Comparison of ENCODE assay signal across 8 cellular contexts in the genomic region with DNA sequence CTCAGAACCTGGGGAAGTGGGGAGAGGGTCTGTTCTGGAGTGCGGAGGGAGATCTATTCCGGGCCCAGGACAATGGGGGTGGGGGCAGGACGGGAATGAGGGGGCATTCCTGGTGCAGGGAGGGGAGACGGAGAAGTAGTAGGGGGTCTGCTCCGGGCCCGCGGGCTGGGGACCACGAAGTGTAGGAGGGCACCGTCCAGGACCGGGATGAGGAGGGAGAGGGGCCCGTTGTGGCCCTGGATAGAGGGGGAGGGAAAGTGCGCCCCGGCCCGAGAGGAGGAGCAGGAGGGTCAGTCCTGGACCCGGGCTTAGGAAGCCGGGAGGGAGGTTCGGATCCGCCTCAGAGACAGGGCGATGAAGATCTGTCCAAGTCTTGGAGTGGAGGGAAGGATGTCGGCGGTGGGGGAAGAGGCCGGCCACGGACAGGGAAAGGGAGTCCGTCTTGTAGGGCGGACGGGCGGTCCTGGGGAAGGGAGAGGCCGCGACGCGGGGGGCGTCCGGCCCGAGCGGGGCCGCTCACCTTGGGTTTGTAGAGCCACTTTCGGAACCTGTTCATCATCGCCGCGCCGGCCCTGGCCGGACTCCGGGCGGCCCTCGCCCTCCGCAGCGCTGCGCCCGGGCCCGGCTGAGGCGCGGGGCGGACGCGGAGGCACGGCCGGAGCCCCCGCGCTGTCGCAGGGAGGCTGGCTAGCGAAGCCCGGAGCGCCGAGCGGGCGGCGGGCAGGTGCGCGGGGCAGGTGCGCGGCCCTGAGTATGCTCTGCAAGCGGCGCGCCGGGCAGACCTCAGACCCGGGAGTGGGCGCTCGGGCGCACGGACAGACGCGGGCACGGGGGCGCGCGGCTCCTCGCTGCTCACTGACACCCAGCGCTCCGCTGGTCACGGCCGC. TPM values are rescaled to one million over a fixed set of nuclear protein-coding genes. Genes with fewer than 3 reads are reported as not detected.
DNase-seq lines count a peak whose midpoint lies in the region; ATAC-seq and TF ChIP-seq lines count a peak whose summit lies in the region.

Gene ZFYVE28, minus strand, starts transcription at position 881 of the 887 bp plus-strand sequence. Its CDS starts 322 bp downstream, at position 559.

- DNase-seq in EH (ENCODE audit: low read depth) (peak; percentile 26), T-helper 17 cell (no peak), A172 (ENCODE audit: low spot score) (no peak), GM10266 (ENCODE audit: extremely low spot score) (no peak), D341Med (ENCODE audit: low spot score) (no peak)

- H3K36me3 Mint-ChIP-seq in T-helper 17 cell (ENCODE audit: low read depth): no peaks in the 10 kb centered on the region

- H3K4me1 Mint-ChIP-seq in T-helper 17 cell: peaks cover 44% of the 10 kb centered on the region

- H3K9me3 ChIP-seq in T-helper 17 cell (ENCODE audit: control insufficient read depth, low read length, poor library complexity, severe bottlenecking): no peaks in the 10 kb centered on the region
- peaks cover 0 to 2% of the 10 kb centered on the region in 2 donors for H3K9me3 ChIP-seq in esophagus (ENCODE audit: control insufficient read depth in 2 of 2, insufficient read depth in 1 of 2, low read depth in 1 of 2, low read length in 1 of 2)
- no peaks in the 10 kb centered on the region for H3K9me3 ChIP-seq in neutrophil

- H3K4me1 ChIP-seq in esophagus (ENCODE audit: control insufficient read depth in 2 of 2, insufficient read depth in 2 of 2, low read length in 1 of 2) (peaks cover 7 to 28% of the 10 kb centered on the region in 2 donors), neutrophil (ENCODE audit: control insufficient read depth in 1 of 2, insufficient read depth in 1 of 2, low read depth in 1 of 2, low read length in 1 of 2) (peaks cover 30 to 34% of the 10 kb centered on the region in 2 experiments)

- H3K36me3 ChIP-seq in esophagus (ENCODE audit: control insufficient read depth in 2 of 2, insufficient read depth in 2 of 2, low read length in 1 of 2) (no peaks in the 10 kb centered on the region), neutrophil (no peaks in the 10 kb centered on the region)

- H3K27ac ChIP-seq in esophagus (ENCODE audit: low read depth in 2 of 2, low read length in 1 of 2): peak within 1 kb of the TSS; percentile 16 to 76
- peak within 1 kb of the TSS; percentile 18 for H3K27ac ChIP-seq in neutrophil

- peak within 1 kb of the TSS; percentile 93 for H3K4me3 Mint-ChIP-seq in T-helper 17 cell

- H3K27me3 Mint-ChIP-seq in T-helper 17 cell: no peaks in the 10 kb centered on the region

- peak within 1 kb of the TSS; percentile 97 for H3K27ac Mint-ChIP-seq in T-helper 17 cell

- WGBS in esophagus, 2 donors: 1% methylated on average over 49 to 91 of the region's 91 CpGs

- TF ChIP-seq CTCF in neutrophil (IDR thresholded peaks at IDR 0.05) (no peak), GM10266 (IDR thresholded peaks at IDR 0.05; ENCODE audit: control insufficient read depth, insufficient read depth, low read depth, missing control alignments) (no peak)

- H3K27me3 ChIP-seq in esophagus (ENCODE audit: control insufficient read depth in 1 of 2, insufficient read depth in 2 of 2, low read length in 2 of 2) (peaks cover 0 to 3% of the 10 kb centered on the region in 2 donors), neutrophil (peaks cover 98% of the 10 kb centered on the region)

- ATAC-seq in HG02973 (IDR thresholded peaks at IDR 0.05; ENCODE audit: unreplicated experiment) (peak; percentile 31), T-helper 17 cell (no peak)

- H3K4me3 ChIP-seq in esophagus (ENCODE audit: low read depth in 1 of 2, low read length in 2 of 2) (peak within 1 kb of the TSS; percentile 76 to 81), neutrophil (ENCODE audit: low read depth in 1 of 2, low read length in 1 of 2) (peak within 1 kb of the TSS; percentile 77 to 97)

RNA-seq across cellular contexts. Expression of gene ZFYVE28, which starts in this region (rescaled TPM):
- 10 to 100 TPM; 49.4 to 63.6 TPM for total RNA-seq in T-helper 17 cell
- 1 to 10 TPM; 5.2 to 5.4 TPM for polyA plus RNA-seq in esophagus
- total RNA-seq in A172 (2014; rRNA removed; shearing (Covaris generic)): 0.89 and 3.4 TPM in 2 replicates

Comparison
In these comparisons a context has a peak if more than half of its experiments do, and no peak if none do; other contexts are left out.
1. RNA of gene ZFYVE28 (total RNA-seq): 49.4 to 63.6 TPM in T-helper 17 cell; 0.89 to 3.4 TPM in A172; every median in the first group is over 10 times any median in the second.